In genomic region chr12:68001486-68002466, GRCh38 we compare ENCODE assay signal across 10 cellular contexts. TPM values are rescaled to one million over a fixed set of nuclear protein-coding genes. Genes with fewer than 3 reads are reported as not detected.
DNase-seq lines count a peak whose midpoint lies in the region; ATAC-seq and TF ChIP-seq lines count a peak whose summit lies in the region.
"Had no signal": no experiment of that assay in that cellular context is flagged by ENCODE, and none has a peak within 500 bp of the region (broad histone marks: within the 10 kb centered on the region; RNA-seq: fewer than 3 reads in every experiment).

No MANE protein-coding gene starts in this region.

- no peak overlapping the region for H3K27ac Mint-ChIP-seq in neural crest cell (ENCODE audit: unreplicated experiment)
- H3K27ac Mint-ChIP-seq: CD4-positive, alpha-beta T cell; WTC11 had no signal

- 76 to 80% (median 79%) methylated on average over 11 of the region's 11 CpGs for WGBS in adrenal gland, 4 donors

- peak in 5 of 6 experiments; percentile 8 to 37 (median 23) for TF ChIP-seq CTCF in adrenal gland (IDR thresholded peaks at IDR 0.05)
- TF ChIP-seq CTCF in neural crest cell (conservative IDR thresholded peaks at IDR 0.05) = peak; percentile 58

- H3K9me2 ChIP-seq in Karpas-422 (replicated peaks; ENCODE audit: insufficient read depth, low read length) = no peaks in the 10 kb centered on the region

- no peaks in the 10 kb centered on the region for H4K20me1 ChIP-seq in Karpas-422 (ENCODE audit: insufficient read depth, low read depth, low read length)

- H3K4me1 ChIP-seq in Karpas-422 (ENCODE audit: low read length) (no peaks in the 10 kb centered on the region), adrenal gland (replicated peaks in 1 of 2) (no peaks in the 10 kb centered on the region)

- H3K4me3 Mint-ChIP-seq in neural crest cell = no peak overlapping the region
- H3K4me3 Mint-ChIP-seq: CD4-positive, alpha-beta T cell; WTC11 had no signal

- no peak overlapping the region for H3K9ac ChIP-seq in Karpas-422 (ENCODE audit: low read length)

- H3K4me1 Mint-ChIP-seq in neural crest cell = no peaks in the 10 kb centered on the region
- H3K4me1 Mint-ChIP-seq: WTC11 had no signal

- intact Hi-C loops in adrenal gland (cut with DNase I) = no loop called here

- no peak for TF ChIP-seq POLR2A in adrenal gland (IDR thresholded peaks at IDR 0.05)

- no peak for ATAC-seq in GM19452 (IDR thresholded peaks at IDR 0.05; ENCODE audit: unreplicated experiment)
- ATAC-seq: WTC11 had no signal

- H3K27me3 ChIP-seq in Karpas-422 (ENCODE audit: low read length) = no peaks in the 10 kb centered on the region; the same call in 1 of the 2 replicates
- H3K27me3 ChIP-seq in adrenal gland = no peaks in the 10 kb centered on the region

- peak; percentile 10 to 14 for DNase-seq in NCI-H2081 (lab: John Stamatoyannopoulos, UW)
- DNase-seq in NCI-H2081 treated with DMSO at 0.1 percent for 48 hours (lab: John Stamatoyannopoulos, UW) = no peak
- peak; percentile 64 for DNase-seq in Karpas-422
- DNase-seq in adrenal gland = no peak
- DNase-seq in neural crest cell (ENCODE audit: low read depth, low spot score) = no peak
- no peak for DNase-seq in activated naive CD4-positive, alpha-beta T cell (lab: John Stamatoyannopoulos, UW)
- no peak for DNase-seq in activated CD4-positive, CD25-positive, alpha-beta regulatory T cell treated with anti-CD3 and anti-CD28 coated beads, Interleukin-2, amount 50 U/mL, for 72 hours
- DNase-seq: CD4-positive, alpha-beta T cell had no signal

- H3K9me3 Mint-ChIP-seq in neural crest cell = peaks cover 8% of the 10 kb centered on the region
- H3K9me3 Mint-ChIP-seq: CD4-positive, alpha-beta T cell had no signal

- no peak overlapping the region for H2AFZ ChIP-seq in Karpas-422 (ENCODE audit: low read length)

- H3K27me3 Mint-ChIP-seq in neural crest cell (ENCODE audit: low read depth) = no peaks in the 10 kb centered on the region
- H3K27me3 Mint-ChIP-seq: CD4-positive, alpha-beta T cell had no signal

- no peak overlapping the region for H3K4me2 ChIP-seq in Karpas-422 (ENCODE audit: low read depth, low read length, poor library complexity, severe bottlenecking)

- H3K4me3 ChIP-seq in Karpas-422 (ENCODE audit: low read length) (no peak overlapping the region), adrenal gland (no peak overlapping the region)

- no peaks in the 10 kb centered on the region for H3K9me3 ChIP-seq in Karpas-422 (ENCODE audit: low read length)
- no peaks in the 10 kb centered on the region for H3K9me3 ChIP-seq in adrenal gland (replicated peaks in 1 of 3)

- no peaks in the 10 kb centered on the region for H3K36me3 Mint-ChIP-seq in neural crest cell (ENCODE audit: low read depth)

- H3K36me3 ChIP-seq in Karpas-422 (ENCODE audit: insufficient read depth, low read length) = no peaks in the 10 kb centered on the region
- no peaks in the 10 kb centered on the region for H3K36me3 ChIP-seq in adrenal gland (replicated peaks in 1 of 2)

- no peak overlapping the region for H3K27ac ChIP-seq in Karpas-422 (ENCODE audit: low read length)
- H3K27ac ChIP-seq in adrenal gland = no peak overlapping the region

- no peaks in the 10 kb centered on the region for H3K79me2 ChIP-seq in Karpas-422 (ENCODE audit: low read length)

RNA-seq across cellular contexts. Expression of gene IFNG-AS1, which starts 12.5 kb away (rescaled TPM):
- not detected in 2 replicates for total RNA-seq in Karpas-422 (2014; rRNA removed; shearing (Covaris generic); ENCODE audit: low replicate concordance)
- total RNA-seq in adrenal gland = under 1 TPM in 1 of 8 donors, not detected in 7; 0.24 TPM
- polyA plus RNA-seq in adrenal gland = not detected
- total RNA-seq in neural crest cell = not detected in 2 replicates
- total RNA-seq: WTC11 had no signal

Comparison
In these comparisons a context has a peak if more than half of its experiments do, and no peak if none do; other contexts are left out.
1. DNase-seq: peak in NCI-H2081 (2 of 2) and Karpas-422 (single experiment); none in NCI-H2081 treated with DMSO at 0.1 percent for 48 hours (single experiment), adrenal gland (0 of 7), neural crest cell (single experiment), activated naive CD4-positive, alpha-beta T cell (0 of 4) and activated CD4-positive, CD25-positive, alpha-beta regulatory T cell treated with anti-CD3 and anti-CD28 coated beads, Interleukin-2, amount 50 U/mL, for 72 hours (single experiment).